ENCODE assay signal across 14 cellular contexts in the genomic region with DNA sequence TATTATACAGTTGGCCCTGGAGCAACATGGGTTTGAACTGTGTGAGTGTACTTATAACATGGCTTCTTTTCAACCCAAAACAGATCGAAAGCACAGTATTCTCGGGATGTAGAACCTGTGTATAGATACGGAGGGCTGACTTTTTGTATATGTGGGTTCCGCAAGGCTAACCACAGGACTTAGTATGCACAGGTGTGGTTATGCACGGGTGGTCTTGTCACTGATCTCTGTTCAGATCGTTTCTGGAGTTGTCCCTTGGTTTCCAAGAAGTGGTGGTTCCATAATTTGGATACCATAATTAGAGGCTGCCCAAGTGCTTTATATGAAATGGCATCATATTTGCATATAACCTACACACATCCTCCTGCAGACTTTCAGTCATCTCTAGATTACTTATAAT. TPM values are rescaled to one million over a fixed set of nuclear protein-coding genes. Genes with fewer than 3 reads are reported as not detected.
DNase-seq lines count a peak whose midpoint lies in the region; ATAC-seq, FAIRE-seq and TF ChIP-seq lines count a peak whose summit lies in the region.
"Had no signal": no experiment of that assay in that cellular context is flagged by ENCODE, and none has a peak within 500 bp of the region (broad histone marks: within the 10 kb centered on the region; RNA-seq: fewer than 3 reads in every experiment).

No MANE protein-coding gene starts in this region.

- no peak overlapping the region for H3K4me3 Mint-ChIP-seq in GM23338

- peaks cover 1% of the 10 kb centered on the region for H3K27me3 Mint-ChIP-seq in GM23338 (ENCODE audit: insufficient read depth, low read depth, poor library complexity)
- H3K27me3 Mint-ChIP-seq: CD8-positive, alpha-beta memory T cell had no signal

- H3K9ac ChIP-seq in DND-41 (ENCODE audit: low read depth, low read length), result no peak overlapping the region

- H3K27me3 ChIP-seq in DND-41 (ENCODE audit: insufficient read depth, low read length, poor library complexity) (no peaks in the 10 kb centered on the region), GM23338 (ENCODE audit: insufficient read depth) (no peaks in the 10 kb centered on the region), suprapubic skin (no peaks in the 10 kb centered on the region)
- H3K27me3 ChIP-seq: cardiac muscle cell had no signal

- H3K79me2 ChIP-seq in DND-41 (ENCODE audit: insufficient read depth, low read length) (no peaks in the 10 kb centered on the region), GM23338 (replicated peaks; ENCODE audit: insufficient read depth) (peaks cover 45% of the 10 kb centered on the region)

- no peak overlapping the region for H3K27ac ChIP-seq in DND-41 (ENCODE audit: low read length)
- H3K27ac ChIP-seq in GM23338 (ENCODE audit: low read depth), result no peak overlapping the region
- no peak overlapping the region for H3K27ac ChIP-seq in suprapubic skin
- H3K27ac ChIP-seq: cardiac muscle cell had no signal

- H3F3A ChIP-seq in GM23338 (replicated peaks; ENCODE audit: low read depth), result no peaks in the 10 kb centered on the region

- H3K27ac Mint-ChIP-seq in GM23338, result no peak overlapping the region

- H3K36me3 ChIP-seq in DND-41 (ENCODE audit: insufficient read depth, low read length), result peaks cover 33% of the 10 kb centered on the region
- H3K36me3 ChIP-seq in GM23338 (ENCODE audit: insufficient read depth), result no peaks in the 10 kb centered on the region
- H3K36me3 ChIP-seq in suprapubic skin, result peaks cover 49% of the 10 kb centered on the region
- H3K36me3 ChIP-seq: cardiac muscle cell had no signal

- H3K4me1 Mint-ChIP-seq in GM23338, result no peaks in the 10 kb centered on the region

- DNase-seq in DND-41 (peak; percentile 16), GM19239 (ENCODE audit: insufficient read length, low spot score) (no peak), NCI-H526 treated with DMSO at 0.1 percent for 48 hours (lab: John Stamatoyannopoulos, UW) (peak; percentile 83), middle frontal gyrus (ENCODE audit: extremely low spot score, low spot score) (no peak), GM23338 (ENCODE audit: low spot score) (no peak), suprapubic skin (ENCODE audit: low spot score in 2 of 2) (no peak)
- no peak for DNase-seq in stimulated activated naive CD4-positive, alpha-beta T cell (lab: John Stamatoyannopoulos, UW)
- DNase-seq: foreskin fibroblast, PC-3, small intestine had no signal

- no peaks in the 10 kb centered on the region for H3K9me2 ChIP-seq in GM23338 (ENCODE audit: insufficient read depth)

- TF ChIP-seq POLR2A in suprapubic skin (IDR thresholded peaks at IDR 0.05), result no peak

- no peak overlapping the region for H3K4me3 ChIP-seq in DND-41 (ENCODE audit: low read depth in 1 of 2, low read length in 2 of 2)
- H3K4me3 ChIP-seq in GM23338, result no peak overlapping the region
- no peak overlapping the region for H3K4me3 ChIP-seq in suprapubic skin
- H3K4me3 ChIP-seq: cardiac muscle cell had no signal

- TF ChIP-seq CTCF in DND-41 (IDR thresholded peaks at IDR 0.05; ENCODE audit: borderline replicate concordance, extremely low read depth, low read length, poor library complexity, severe bottlenecking), result no peak
- TF ChIP-seq CTCF in GM23338 (conservative IDR thresholded peaks at IDR 0.05; ENCODE audit: low read depth in 2 of 2), result no peak
- no peak for TF ChIP-seq CTCF in suprapubic skin (IDR thresholded peaks at IDR 0.05)

- FAIRE-seq in GM19239 (lab: Jason Lieb, UNC), result peak; percentile 86
- FAIRE-seq: small intestine had no signal

- H4K20me1 ChIP-seq in DND-41 (ENCODE audit: insufficient read depth, low read length) (peaks cover 39% of the 10 kb centered on the region), GM23338 (replicated peaks; ENCODE audit: insufficient read depth) (no peaks in the 10 kb centered on the region; the same call in none of the 2 replicates)

- no peak overlapping the region for H2AFZ ChIP-seq in DND-41 (ENCODE audit: low read depth, low read length)
- no peak overlapping the region for H2AFZ ChIP-seq in GM23338

- no peak for TF ChIP-seq EP300 in suprapubic skin (IDR thresholded peaks at IDR 0.05)

- 82% methylated on average over 6 of the region's 6 CpGs for WGBS in suprapubic skin

- H3K4me1 ChIP-seq in DND-41 (ENCODE audit: insufficient read depth, low read length) (peaks cover 25% of the 10 kb centered on the region), GM23338 (ENCODE audit: insufficient read depth) (no peaks in the 10 kb centered on the region), suprapubic skin (no peaks in the 10 kb centered on the region)

- H3K4me2 ChIP-seq in DND-41 (ENCODE audit: insufficient read depth, low read length), result no peak overlapping the region
- H3K4me2 ChIP-seq in GM23338, result no peak overlapping the region

- H3K9me3 Mint-ChIP-seq in GM23338, result no peaks in the 10 kb centered on the region; the same call in 2 of the 3 replicates

- ATAC-seq in DND-41 (ENCODE audit: insufficient read depth, low read depth) (0 out of 3 replicates have a peak, but pooled peaks have one; percentile 4), HG02870 (IDR thresholded peaks at IDR 0.05; ENCODE audit: unreplicated experiment) (peak; percentile 37), GM23338 (no peak)
- ATAC-seq: PC-3 had no signal

- peaks cover 5% of the 10 kb centered on the region; the same call in 2 of the 3 replicates for H3K36me3 Mint-ChIP-seq in GM23338 (ENCODE audit: low read depth)

- H3K9me3 ChIP-seq in DND-41 (ENCODE audit: insufficient read depth, low read length, severe bottlenecking) (no peaks in the 10 kb centered on the region), suprapubic skin (no peaks in the 10 kb centered on the region)

TF ChIP-seq in GM23338, 12 proteins besides CTCF, POLR2A, EP300 and RAD21:
- TF ChIP-seq, protein P1, sequence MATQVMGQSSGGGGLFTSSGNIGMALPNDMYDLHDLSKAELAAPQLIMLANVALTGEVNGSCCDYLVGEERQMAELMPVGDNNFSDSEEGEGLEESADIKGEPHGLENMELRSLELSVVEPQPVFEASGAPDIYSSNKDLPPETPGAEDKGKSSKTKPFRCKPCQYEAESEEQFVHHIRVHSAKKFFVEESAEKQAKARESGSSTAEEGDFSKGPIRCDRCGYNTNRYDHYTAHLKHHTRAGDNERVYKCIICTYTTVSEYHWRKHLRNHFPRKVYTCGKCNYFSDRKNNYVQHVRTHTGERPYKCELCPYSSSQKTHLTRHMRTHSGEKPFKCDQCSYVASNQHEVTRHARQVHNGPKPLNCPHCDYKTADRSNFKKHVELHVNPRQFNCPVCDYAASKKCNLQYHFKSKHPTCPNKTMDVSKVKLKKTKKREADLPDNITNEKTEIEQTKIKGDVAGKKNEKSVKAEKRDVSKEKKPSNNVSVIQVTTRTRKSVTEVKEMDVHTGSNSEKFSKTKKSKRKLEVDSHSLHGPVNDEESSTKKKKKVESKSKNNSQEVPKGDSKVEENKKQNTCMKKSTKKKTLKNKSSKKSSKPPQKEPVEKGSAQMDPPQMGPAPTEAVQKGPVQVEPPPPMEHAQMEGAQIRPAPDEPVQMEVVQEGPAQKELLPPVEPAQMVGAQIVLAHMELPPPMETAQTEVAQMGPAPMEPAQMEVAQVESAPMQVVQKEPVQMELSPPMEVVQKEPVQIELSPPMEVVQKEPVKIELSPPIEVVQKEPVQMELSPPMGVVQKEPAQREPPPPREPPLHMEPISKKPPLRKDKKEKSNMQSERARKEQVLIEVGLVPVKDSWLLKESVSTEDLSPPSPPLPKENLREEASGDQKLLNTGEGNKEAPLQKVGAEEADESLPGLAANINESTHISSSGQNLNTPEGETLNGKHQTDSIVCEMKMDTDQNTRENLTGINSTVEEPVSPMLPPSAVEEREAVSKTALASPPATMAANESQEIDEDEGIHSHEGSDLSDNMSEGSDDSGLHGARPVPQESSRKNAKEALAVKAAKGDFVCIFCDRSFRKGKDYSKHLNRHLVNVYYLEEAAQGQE (IDR thresholded peaks at IDR 0.05; ENCODE audit: unreplicated experiment), result no peak
- TF ChIP-seq EZH2 (IDR thresholded peaks at IDR 0.05; ENCODE audit: low read depth, unreplicated experiment) (no peak), NANOG (IDR thresholded peaks at IDR 0.05; ENCODE audit: borderline replicate concordance) (no peak), STAT1 (IDR thresholded peaks at IDR 0.05; ENCODE audit: unreplicated experiment) (no peak), ZNF331 (CRISPR knock-in tag; IDR thresholded peaks at IDR 0.05; ENCODE audit: low read depth) (no peak)

RNA-seq across cellular contexts. Expression of a gene that starts 10.9 kb away (rescaled TPM):
- 8.3 and 10.9 TPM in 2 replicates for total RNA-seq in GM23338 (2014; rRNA removed; shearing (Covaris generic))
- 0.99 and 1.4 TPM in 2 replicates for polyA plus RNA-seq in GM23338 (2016; fragmentation: Nextera tagmentation; extraction: Ambion mirVana)
- total RNA-seq in suprapubic skin, result 1 to 10 TPM; 1.2 to 7.8 (median 4.4) TPM
- total RNA-seq: CD8-positive, alpha-beta memory T cell; subcutaneous adipose tissue had no signal
- polyA plus RNA-seq: cardiac muscle cell; CD8-positive, alpha-beta memory T cell had no signal

RNA-seq across cellular contexts. Expression of a gene that starts 51.7 kb away (rescaled TPM):
- 8.3 and 24.4 TPM in 2 replicates for total RNA-seq in GM23338 (2014; rRNA removed; shearing (Covaris generic))
- polyA plus RNA-seq in GM23338 (2016; fragmentation: Nextera tagmentation; extraction: Ambion mirVana), result 4.4 and 4.6 TPM in 2 replicates
- 10 to 100 TPM; 15.3 to 20.9 (median 16.5) TPM for total RNA-seq in suprapubic skin

Comparison
In these comparisons a context has a peak if more than half of its experiments do, and no peak if none do; other contexts are left out.
1. DNase-seq: peak in DND-41 (single experiment) and NCI-H526 treated with DMSO at 0.1 percent for 48 hours (single experiment); none in GM19239 (single experiment), middle frontal gyrus (single experiment), GM23338 (single experiment), stimulated activated naive CD4-positive, alpha-beta T cell (0 of 6) and suprapubic skin (0 of 2).